Comparison of ENCODE assay signal across 1 cellular context in genomic region chr10:71638577-71639411, GRCh38.
A peak's percentile ranks its signal among the peaks of the same experiment; 100 is the strongest.
TF ChIP-seq lines count a peak whose summit lies in the region.

No MANE protein-coding gene starts in this region.

TF ChIP-seq in K562, 482 proteins besides CTCF, POLR2A, EP300 and RAD21 (continued from another document and continues in another):
- 0 out of 2 replicates have a peak, but pooled peaks have one; percentile 62 for TF ChIP-seq ZNF431 (CRISPR knock-in tag; IDR thresholded peaks at IDR 0.05)
- no peak for TF ChIP-seq TFAM (CRISPR knock-in tag; conservative IDR thresholded peaks at IDR 0.05)
- no peak for TF ChIP-seq TAF1 (IDR thresholded peaks at IDR 0.05; ENCODE audit: control insufficient read depth, extremely low read depth, insufficient read depth, low read length, severe bottlenecking)
- no peak for TF ChIP-seq MAFF (IDR thresholded peaks at IDR 0.05; ENCODE audit: low read length)
- TF ChIP-seq ZNF780A (CRISPR knock-in tag; IDR thresholded peaks at IDR 0.05): no peak
- TF ChIP-seq USF2 (CRISPR knock-in tag; IDR thresholded peaks at IDR 0.05): no peak
- TF ChIP-seq DEAF1 (CRISPR knock-in tag; IDR thresholded peaks at IDR 0.05): no peak
- TF ChIP-seq ARID1B (IDR thresholded peaks at IDR 0.05): peak; percentile 98
- TF ChIP-seq IRF1 (CRISPR knock-in tag; IDR thresholded peaks at IDR 0.05; ENCODE audit: borderline replicate concordance): no peak
- TF ChIP-seq FOXK2 (conservative IDR thresholded peaks at IDR 0.05 in 1 of 2, IDR thresholded peaks at IDR 0.05 in 1 of 2; ENCODE audit: low read depth in 2 of 2): peak; percentile 60; a peak in 3 of 4 replicates
- no peak; the same call in 1 of the 2 replicates for TF ChIP-seq ARID2 (IDR thresholded peaks at IDR 0.05)
- no peak for TF ChIP-seq CGGBP1 (CRISPR knock-in tag; IDR thresholded peaks at IDR 0.05)
- no peak for TF ChIP-seq NR1H2 (CRISPR knock-in tag; IDR thresholded peaks at IDR 0.05)
- TF ChIP-seq PHF20 (IDR thresholded peaks at IDR 0.05; ENCODE audit: partially characterized antibody): no peak
- no peak for TF ChIP-seq PURB (CRISPR knock-in tag; IDR thresholded peaks at IDR 0.05; ENCODE audit: low read depth)
- peak; percentile 74; the same call in 1 of the 2 replicates for TF ChIP-seq PML (IDR thresholded peaks at IDR 0.05; ENCODE audit: low read length)
- no peak for TF ChIP-seq RBM17 (IDR thresholded peaks at IDR 0.05; ENCODE audit: borderline replicate concordance, low read depth, low read length)
- TF ChIP-seq ESRRB (CRISPR knock-in tag; IDR thresholded peaks at IDR 0.05; ENCODE audit: borderline replicate concordance): no peak
- TF ChIP-seq RAD51 (IDR thresholded peaks at IDR 0.05; ENCODE audit: borderline replicate concordance, low read depth): peak; percentile 22; the same call in 1 of the 2 replicates
- TF ChIP-seq POLR3A (IDR thresholded peaks at IDR 0.05; ENCODE audit: borderline replicate concordance, extremely low read depth, insufficient read depth, insufficient read length): no peak
- no peak; the same call in 1 of the 2 replicates for TF ChIP-seq SAFB (IDR thresholded peaks at IDR 0.05; ENCODE audit: borderline replicate concordance, low read depth, low read length)
- TF ChIP-seq ZNF354B (CRISPR knock-in tag; IDR thresholded peaks at IDR 0.05): no peak
- no peak for TF ChIP-seq PBX2 (CRISPR knock-in tag; IDR thresholded peaks at IDR 0.05; ENCODE audit: low read depth)
- TF ChIP-seq PBX2 (tag; conservative IDR thresholded peaks at IDR 0.05; ENCODE audit: low read depth): peak; percentile 81
- TF ChIP-seq ELK3 (CRISPR knock-in tag; IDR thresholded peaks at IDR 0.05): no peak
- no peak for TF ChIP-seq MBD1 (CRISPR knock-in tag; IDR thresholded peaks at IDR 0.05)
- no peak for TF ChIP-seq ZNF212 (CRISPR knock-in tag; IDR thresholded peaks at IDR 0.05)
- TF ChIP-seq TARDBP (IDR thresholded peaks at IDR 0.05): peak; percentile 78; the same call in 1 of the 2 replicates
- TF ChIP-seq ZNF398 (CRISPR knock-in tag; IDR thresholded peaks at IDR 0.05): no peak
- no peak for TF ChIP-seq ZNF174 (CRISPR knock-in tag; IDR thresholded peaks at IDR 0.05)
- peak; percentile 81 for TF ChIP-seq MYC (IDR thresholded peaks at IDR 0.05; ENCODE audit: low read depth, low read length)
- TF ChIP-seq MYC (CRISPR knock-in tag; IDR thresholded peaks at IDR 0.05; ENCODE audit: borderline replicate concordance, low read depth): no peak
- no peak for TF ChIP-seq U2AF1 (optimal IDR thresholded peaks at IDR 0.05; ENCODE audit: low read depth, low read length)
- TF ChIP-seq ZNF133 (CRISPR knock-in tag; IDR thresholded peaks at IDR 0.05): no peak
- TF ChIP-seq TCFL5 (CRISPR knock-in tag; conservative IDR thresholded peaks at IDR 0.05): no peak
- 0 out of 2 replicates have a peak, but pooled peaks have one; percentile 41 for TF ChIP-seq ZNF12 (CRISPR knock-in tag; IDR thresholded peaks at IDR 0.05)
- TF ChIP-seq NONO (IDR thresholded peaks at IDR 0.05; ENCODE audit: low read depth in 2 of 2, low read length in 1 of 2): no peak
- peak; percentile 89 for TF ChIP-seq ZNF395 (CRISPR knock-in tag; IDR thresholded peaks at IDR 0.05)
- peak; percentile 97 for TF ChIP-seq MEIS2 (IDR thresholded peaks at IDR 0.05; ENCODE audit: partially characterized antibody)
- peak; percentile 65; the same call in 1 of the 2 replicates for TF ChIP-seq ZNF449 (CRISPR knock-in tag; IDR thresholded peaks at IDR 0.05)
- TF ChIP-seq CBFA2T3 (IDR thresholded peaks at IDR 0.05): peak; percentile 98
- TF ChIP-seq NFIX (CRISPR knock-in tag; IDR thresholded peaks at IDR 0.05; ENCODE audit: low read depth): no peak
- TF ChIP-seq HNRNPL (IDR thresholded peaks at IDR 0.05; ENCODE audit: low read depth, low read length): peak; percentile 96
- TF ChIP-seq XRCC3 (IDR thresholded peaks at IDR 0.05): no peak
- no peak for TF ChIP-seq POLR2AphosphoS2 (IDR thresholded peaks at IDR 0.05; ENCODE audit: low read length)
- TF ChIP-seq KAT2B (IDR thresholded peaks at IDR 0.05; ENCODE audit: low read depth, low read length): no peak
- TF ChIP-seq POLR2G (IDR thresholded peaks at IDR 0.05; ENCODE audit: low read depth, low read length): peak; percentile 69
- peak; percentile 53 for TF ChIP-seq ZFP36 (IDR thresholded peaks at IDR 0.05; ENCODE audit: low read depth, low read length, partially characterized antibody)
- TF ChIP-seq MTA1 (IDR thresholded peaks at IDR 0.05; ENCODE audit: borderline replicate concordance): peak; percentile 82; the same call in 1 of the 2 replicates
- no peak for TF ChIP-seq FUS (optimal IDR thresholded peaks at IDR 0.05; ENCODE audit: low read depth, low read length)
- TF ChIP-seq CTBP1 (IDR thresholded peaks at IDR 0.05; ENCODE audit: borderline replicate concordance): peak; percentile 97
- no peak for TF ChIP-seq MCM7 (IDR thresholded peaks at IDR 0.05)
- TF ChIP-seq HBP1 (CRISPR knock-in tag; IDR thresholded peaks at IDR 0.05): no peak
- TF ChIP-seq ZNF586 (CRISPR knock-in tag; conservative IDR thresholded peaks at IDR 0.05): no peak
- no peak for TF ChIP-seq ZNF134 (CRISPR knock-in tag; conservative IDR thresholded peaks at IDR 0.05)
- peak; percentile 92 for TF ChIP-seq KLF16 (IDR thresholded peaks at IDR 0.05)
- no peak for TF ChIP-seq ZNF695 (CRISPR knock-in tag; IDR thresholded peaks at IDR 0.05)
- TF ChIP-seq NUFIP1 (IDR thresholded peaks at IDR 0.05; ENCODE audit: partially characterized antibody): no peak
- no peak for TF ChIP-seq SIN3B (IDR thresholded peaks at IDR 0.05; ENCODE audit: low read depth)
- TF ChIP-seq GTF2A2 (tag; IDR thresholded peaks at IDR 0.05): no peak
- no peak for TF ChIP-seq HDAC3 (IDR thresholded peaks at IDR 0.05; ENCODE audit: borderline replicate concordance, partially characterized antibody)
